18 cellular contexts compared by ENCODE assay signal in genomic region chr5:62124266-62124665, GRCh38.
"Had no signal": no experiment of that assay in that cellular context is flagged by ENCODE, and none has a peak within 500 bp of the region (broad histone marks: within the 10 kb centered on the region; RNA-seq: fewer than 3 reads in every experiment).

No MANE protein-coding gene starts in this region.

- H3K27me3 ChIP-seq: body of pancreas, spleen, tibial artery, uterus had no signal

- H3K4me1 ChIP-seq: body of pancreas, esophagus squamous epithelium, spleen, tibial artery, uterus had no signal

- H3K27ac ChIP-seq: body of pancreas, esophagus squamous epithelium, spleen, tibial artery, uterus had no signal

- H3K9me3 ChIP-seq: body of pancreas, esophagus squamous epithelium, spleen, tibial artery, uterus had no signal

- DNase-seq: activated CD4-positive, alpha-beta T cell treated with anti-CD3 and anti-CD28 coated beads, Interleukin-2, amount 50 U/mL, for 1 hour; activated CD4-positive, CD25-positive, alpha-beta regulatory T cell treated with anti-CD3 and anti-CD28 coated beads, Interleukin-2, amount 50 U/mL, for 72 hours; activated CD8-positive, alpha-beta memory T cell treated with anti-CD3 and anti-CD28 coated beads, Interleukin-2, amount 50 U/mL, for 4 hours; activated naive CD4-positive, alpha-beta T cell treated with anti-CD3 and anti-CD28 coated beads for 36 hours; activated T-cell treated with anti-CD3 and anti-CD28 coated beads, Interleukin-2, amount 50 U/mL, for 4 hours; body of pancreas; dermis blood vessel endothelial cell; effector memory CD4-positive, alpha-beta T cell; esophagus squamous epithelium; mesenchymal stem cell; naive thymus-derived CD4-positive, alpha-beta T cell; retina; spleen; stimulated activated CD4-positive, alpha-beta T cell treated with anti-CD3 and anti-CD28 coated beads, Interleukin-4, amount 100 ng/mL, for 4 hours; stimulated activated naive CD4-positive, alpha-beta T cell; substantia nigra; tibial artery; uterus had no signal

- H3K36me3 ChIP-seq: esophagus squamous epithelium, spleen, tibial artery, uterus had no signal

- H3K4me3 ChIP-seq: body of pancreas, esophagus squamous epithelium, spleen, tibial artery, uterus had no signal
